14 cellular contexts compared by ENCODE assay signal in the genomic region with DNA sequence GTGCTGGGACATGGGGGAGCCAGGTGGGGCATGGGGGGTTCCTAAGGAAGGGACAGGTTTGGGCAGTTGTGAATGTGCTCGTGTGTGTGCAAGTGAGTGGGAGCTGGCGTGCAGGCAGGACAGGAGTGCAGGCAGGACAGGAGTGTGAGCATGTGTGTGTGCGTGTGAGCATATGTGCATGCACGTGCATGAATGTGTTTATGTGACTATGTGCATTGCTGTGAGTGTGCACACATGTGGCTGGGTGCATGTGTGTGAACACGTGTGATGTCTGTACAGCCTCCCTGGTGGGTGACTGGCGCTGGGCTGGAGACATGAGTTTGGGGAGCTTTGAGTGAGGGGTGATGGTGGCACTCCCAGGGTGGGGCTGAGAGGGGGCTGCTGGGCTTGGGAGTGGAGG.
"Had no signal": no experiment of that assay in that cellular context is flagged by ENCODE, and none has a peak within 500 bp of the region (broad histone marks: within the 10 kb centered on the region; RNA-seq: fewer than 3 reads in every experiment).

No MANE protein-coding gene starts in this region.

- H3K27me3 ChIP-seq: esophagus squamous epithelium, upper lobe of right lung had no signal

- H3K4me3 ChIP-seq: esophagus squamous epithelium, psoas muscle, thoracic aorta, upper lobe of right lung had no signal

- H3K27ac Mint-ChIP-seq: activated CD4-positive, alpha-beta T cell treated with anti-CD3 and anti-CD28 coated beads, Interleukin-2, amount 10 ng/mL, durations not matched to agents 24 days and 14 days; activated CD8-positive, alpha-beta T cell treated with anti-CD3 and anti-CD28 coated beads for 36 hours; activated naive CD4-positive, alpha-beta T cell treated with anti-CD3 and anti-CD28 coated beads, Interleukin-2, amount 10 ng/mL, durations not matched to agents 7 days and 5 days; activated naive CD8-positive, alpha-beta T cell treated with anti-CD3 and anti-CD28 coated beads, Interleukin-2, amount 50 U/mL, for 24 hours; dendritic cell treated with granulocyte-macrophage colony-stimulating factor and Interleukin-4, amounts not matched to agents 40 ng/mL and 50 ng/mL, for 4 days had no signal

- H3K27ac ChIP-seq: esophagus squamous epithelium, psoas muscle, thoracic aorta, upper lobe of right lung had no signal

- H3K9me3 Mint-ChIP-seq: activated CD4-positive, alpha-beta T cell treated with anti-CD3 and anti-CD28 coated beads, Interleukin-2, amount 10 ng/mL, durations not matched to agents 24 days and 14 days; activated CD8-positive, alpha-beta T cell treated with anti-CD3 and anti-CD28 coated beads for 36 hours; activated naive CD4-positive, alpha-beta T cell treated with anti-CD3 and anti-CD28 coated beads, Interleukin-2, amount 10 ng/mL, durations not matched to agents 7 days and 5 days; activated naive CD8-positive, alpha-beta T cell treated with anti-CD3 and anti-CD28 coated beads, Interleukin-2, amount 50 U/mL, for 24 hours; activated T-cell treated with anti-CD3 and anti-CD28 coated beads, Interleukin-2, amount 50 U/mL, for 4 hours; dendritic cell treated with granulocyte-macrophage colony-stimulating factor and Interleukin-4, amounts not matched to agents 40 ng/mL and 50 ng/mL, for 4 days had no signal

- H3K4me1 Mint-ChIP-seq: activated CD4-positive, alpha-beta T cell treated with anti-CD3 and anti-CD28 coated beads, Interleukin-2, amount 10 ng/mL, durations not matched to agents 24 days and 14 days had no signal

- H3K36me3 Mint-ChIP-seq: activated naive CD4-positive, alpha-beta T cell treated with anti-CD3 and anti-CD28 coated beads, Interleukin-2, amount 10 ng/mL, durations not matched to agents 7 days and 5 days had no signal

- ATAC-seq: activated CD8-positive, alpha-beta T cell treated with anti-CD3 and anti-CD28 coated beads for 36 hours; activated naive CD8-positive, alpha-beta T cell treated with anti-CD3 and anti-CD28 coated beads, Interleukin-2, amount 50 U/mL, for 24 hours; activated T-cell treated with anti-CD3 and anti-CD28 coated beads, Interleukin-2, amount 50 U/mL, for 4 hours; psoas muscle had no signal

- H3K9me3 ChIP-seq: esophagus squamous epithelium, psoas muscle, thoracic aorta, upper lobe of right lung had no signal

- H3K36me3 ChIP-seq: esophagus squamous epithelium, thoracic aorta, upper lobe of right lung had no signal

- H3K27me3 Mint-ChIP-seq: activated CD4-positive, alpha-beta T cell treated with anti-CD3 and anti-CD28 coated beads, Interleukin-2, amount 10 ng/mL, durations not matched to agents 24 days and 14 days; activated CD8-positive, alpha-beta T cell treated with anti-CD3 and anti-CD28 coated beads for 36 hours; activated naive CD4-positive, alpha-beta T cell treated with anti-CD3 and anti-CD28 coated beads, Interleukin-2, amount 10 ng/mL, durations not matched to agents 7 days and 5 days; activated naive CD8-positive, alpha-beta T cell treated with anti-CD3 and anti-CD28 coated beads, Interleukin-2, amount 50 U/mL, for 24 hours; dendritic cell treated with granulocyte-macrophage colony-stimulating factor and Interleukin-4, amounts not matched to agents 40 ng/mL and 50 ng/mL, for 4 days had no signal

- DNase-seq: activated CD4-positive, alpha-beta T cell treated with anti-CD3 and anti-CD28 coated beads, Interleukin-2, amount 10 ng/mL, durations not matched to agents 24 days and 14 days; activated CD8-positive, alpha-beta T cell treated with anti-CD3 and anti-CD28 coated beads for 36 hours; activated naive CD4-positive, alpha-beta T cell treated with anti-CD3 and anti-CD28 coated beads, Interleukin-2, amount 10 ng/mL, durations not matched to agents 7 days and 5 days; activated naive CD8-positive, alpha-beta T cell treated with anti-CD3 and anti-CD28 coated beads, Interleukin-2, amount 50 U/mL, for 24 hours; activated T-cell treated with anti-CD3 and anti-CD28 coated beads, Interleukin-2, amount 50 U/mL, for 4 hours; anterior cingulate cortex; effector CD8-positive, alpha-beta T cell; esophagus squamous epithelium; mesendoderm; psoas muscle; T1000; upper lobe of right lung had no signal

- H3K4me3 Mint-ChIP-seq: activated CD4-positive, alpha-beta T cell treated with anti-CD3 and anti-CD28 coated beads, Interleukin-2, amount 10 ng/mL, durations not matched to agents 24 days and 14 days; activated CD8-positive, alpha-beta T cell treated with anti-CD3 and anti-CD28 coated beads for 36 hours; activated naive CD4-positive, alpha-beta T cell treated with anti-CD3 and anti-CD28 coated beads, Interleukin-2, amount 10 ng/mL, durations not matched to agents 7 days and 5 days; activated naive CD8-positive, alpha-beta T cell treated with anti-CD3 and anti-CD28 coated beads, Interleukin-2, amount 50 U/mL, for 24 hours; activated T-cell treated with anti-CD3 and anti-CD28 coated beads, Interleukin-2, amount 50 U/mL, for 4 hours; dendritic cell treated with granulocyte-macrophage colony-stimulating factor and Interleukin-4, amounts not matched to agents 40 ng/mL and 50 ng/mL, for 4 days had no signal

- H3K4me1 ChIP-seq: esophagus squamous epithelium had no signal
